In genomic region chr7:121279822-121280221, GRCh38 we compare ENCODE assay signal across 21 cellular contexts. TPM values are rescaled to one million over a fixed set of nuclear protein-coding genes. Genes with fewer than 3 reads are reported as not detected.
DNase-seq lines count a peak whose midpoint lies in the region; ATAC-seq, FAIRE-seq and TF ChIP-seq lines count a peak whose summit lies in the region.
"Had no signal": no experiment of that assay in that cellular context is flagged by ENCODE, and none has a peak within 500 bp of the region (broad histone marks: within the 10 kb centered on the region; RNA-seq: fewer than 3 reads in every experiment).

No MANE protein-coding gene starts in this region.

- H3K9me3 Mint-ChIP-seq in stimulated activated naive CD8-positive, alpha-beta T cell treated with anti-CD3 and anti-CD28 coated beads, Interleukin-15, Interleukin-2, amounts not matched to agents 100 ng/mL and 50 ng/mL, for 24 hours, result peaks cover 12% of the 10 kb centered on the region
- H3K9me3 Mint-ChIP-seq in stimulated activated naive CD8-positive, alpha-beta T cell treated with anti-CD3 and anti-CD28 coated beads, Interleukin-15, amount 100 ng/mL, for 72 hours, result peaks cover 16 to 21% of the 10 kb centered on the region in 2 donors
- H3K9me3 Mint-ChIP-seq in astrocyte (ENCODE audit: unreplicated experiment) (peaks cover 12% of the 10 kb centered on the region), memory B cell (peaks cover 3% of the 10 kb centered on the region)
- H3K9me3 Mint-ChIP-seq in stimulated activated naive B cell treated with anti-CD40 and anti-IgM and Interleukin-4, amounts not matched to agents 10 μg/mL and 1 μg/mL and 100 μg/mL, for 72 hours, result peaks cover 8 to 12% of the 10 kb centered on the region in 2 donors
- H3K9me3 Mint-ChIP-seq in activated CD4-positive, alpha-beta memory T cell treated with anti-CD3 and anti-CD28 coated beads, Interleukin-2, amount 10 ng/mL, durations not matched to agents 7 days and 5 days, result peaks cover 7% of the 10 kb centered on the region

- no peaks in the 10 kb centered on the region for H3K36me3 ChIP-seq in astrocyte (ENCODE audit: insufficient read depth, low read length)
- H3K36me3 ChIP-seq in left lung, result no peaks in the 10 kb centered on the region

- H4K20me1 ChIP-seq in astrocyte (ENCODE audit: insufficient read depth, low read length), result no peaks in the 10 kb centered on the region

- H3K9me3 ChIP-seq in astrocyte (ENCODE audit: insufficient read depth, low read depth, low read length) (peaks cover 3% of the 10 kb centered on the region), left lung (peaks cover 0 to 8% of the 10 kb centered on the region in 2 donors)
- H3K9me3 ChIP-seq: A549 had no signal

- no peaks in the 10 kb centered on the region for H3K27me3 ChIP-seq in astrocyte (ENCODE audit: insufficient read depth, low read length)
- no peaks in the 10 kb centered on the region for H3K27me3 ChIP-seq in left lung

- H3K4me2 ChIP-seq in astrocyte (ENCODE audit: low read length), result peak overlapping the region; percentile 82
- H3K4me2 ChIP-seq: A549 had no signal

- peaks cover 3% of the 10 kb centered on the region for H3K36me3 Mint-ChIP-seq in stimulated activated naive CD8-positive, alpha-beta T cell treated with anti-CD3 and anti-CD28 coated beads, Interleukin-15, Interleukin-2, amounts not matched to agents 100 ng/mL and 50 ng/mL, for 24 hours (ENCODE audit: low read depth)
- H3K36me3 Mint-ChIP-seq in astrocyte (ENCODE audit: low read depth, unreplicated experiment), result peaks cover 3% of the 10 kb centered on the region
- H3K36me3 Mint-ChIP-seq in memory B cell, result peaks cover 44% of the 10 kb centered on the region
- peaks cover 16 to 34% of the 10 kb centered on the region in 2 donors for H3K36me3 Mint-ChIP-seq in stimulated activated naive B cell treated with anti-CD40 and anti-IgM and Interleukin-4, amounts not matched to agents 10 μg/mL and 1 μg/mL and 100 μg/mL, for 72 hours
- no peaks in the 10 kb centered on the region for H3K36me3 Mint-ChIP-seq in activated CD4-positive, alpha-beta memory T cell treated with anti-CD3 and anti-CD28 coated beads, Interleukin-2, amount 10 ng/mL, durations not matched to agents 7 days and 5 days (ENCODE audit: low read depth)
- H3K36me3 Mint-ChIP-seq: CD14-positive monocyte had no signal

- H3K4me3 Mint-ChIP-seq in stimulated activated naive CD8-positive, alpha-beta T cell treated with anti-CD3 and anti-CD28 coated beads, Interleukin-15, Interleukin-2, amounts not matched to agents 100 ng/mL and 50 ng/mL, for 24 hours, result no peak overlapping the region
- no peak overlapping the region for H3K4me3 Mint-ChIP-seq in stimulated activated naive CD8-positive, alpha-beta T cell treated with anti-CD3 and anti-CD28 coated beads, Interleukin-15, amount 100 ng/mL, for 72 hours
- H3K4me3 Mint-ChIP-seq in astrocyte (ENCODE audit: unreplicated experiment) (no peak overlapping the region), memory B cell (no peak overlapping the region)
- H3K4me3 Mint-ChIP-seq in stimulated activated naive B cell treated with anti-CD40 and anti-IgM and Interleukin-4, amounts not matched to agents 10 μg/mL and 1 μg/mL and 100 μg/mL, for 72 hours, result peak overlapping the region; percentile 56 to 60
- H3K4me3 Mint-ChIP-seq in activated CD4-positive, alpha-beta memory T cell treated with anti-CD3 and anti-CD28 coated beads, Interleukin-2, amount 10 ng/mL, durations not matched to agents 7 days and 5 days, result no peak overlapping the region
- H3K4me3 Mint-ChIP-seq: CD14-positive monocyte had no signal

- peak overlapping the region; percentile 82 for H3K27ac Mint-ChIP-seq in stimulated activated naive CD8-positive, alpha-beta T cell treated with anti-CD3 and anti-CD28 coated beads, Interleukin-15, Interleukin-2, amounts not matched to agents 100 ng/mL and 50 ng/mL, for 24 hours
- no peak overlapping the region for H3K27ac Mint-ChIP-seq in stimulated activated naive CD8-positive, alpha-beta T cell treated with anti-CD3 and anti-CD28 coated beads, Interleukin-15, amount 100 ng/mL, for 72 hours
- H3K27ac Mint-ChIP-seq in astrocyte (ENCODE audit: unreplicated experiment), result peak overlapping the region; percentile 97
- H3K27ac Mint-ChIP-seq in memory B cell, result peak overlapping the region; percentile 16
- peak overlapping the region; percentile 82 for H3K27ac Mint-ChIP-seq in stimulated activated naive B cell treated with anti-CD40 and anti-IgM and Interleukin-4, amounts not matched to agents 10 μg/mL and 1 μg/mL and 100 μg/mL, for 72 hours
- no peak overlapping the region for H3K27ac Mint-ChIP-seq in activated CD4-positive, alpha-beta memory T cell treated with anti-CD3 and anti-CD28 coated beads, Interleukin-2, amount 10 ng/mL, durations not matched to agents 7 days and 5 days
- H3K27ac Mint-ChIP-seq: CD14-positive monocyte, IgD-negative memory B cell had no signal

- no peak overlapping the region for H2AFZ ChIP-seq in astrocyte (ENCODE audit: low read depth, low read length)

- POLR2A ChIA-PET in activated CD4-positive, alpha-beta memory T cell treated with anti-CD3 and anti-CD28 coated beads, Interleukin-2, amount 10 ng/mL, durations not matched to agents 7 days and 5 days (lab: Charles Lee), result interaction anchor here (1.6 kb wide), 1 partner anchor 251 kb away, joined by 6 read pairs; no protein-coding TSS in a partner anchor
- POLR2A ChIA-PET in HEK293T (lab: Yijun Ruan, JAX), result no interaction called here

- DNase-seq in stimulated activated naive CD8-positive, alpha-beta T cell treated with anti-CD3 and anti-CD28 coated beads, Interleukin-15, amount 100 ng/mL, for 72 hours, result no peak
- peak; percentile 47 for DNase-seq in astrocyte (ENCODE audit: low read depth)
- DNase-seq in memory B cell (ENCODE audit: low spot score in 2 of 2), result no peak
- no peak for DNase-seq in stimulated activated naive B cell treated with anti-CD40 and anti-IgM and Interleukin-4, amounts not matched to agents 10 μg/mL and 1 μg/mL and 100 μg/mL, for 72 hours
- no peak for DNase-seq in left lung
- no peak for DNase-seq in activated CD4-positive, alpha-beta memory T cell treated with anti-CD3 and anti-CD28 coated beads, Interleukin-2, amount 10 ng/mL, durations not matched to agents 7 days and 5 days
- DNase-seq in HEK293T (ENCODE audit: extremely low spot score), result no peak
- DNase-seq: COR-L47, DMS153, EL, HCEC 1CT, NCI-H1092, NCI-H1694, NCI-H2107, NCI-H226, NCI-H526 had no signal

- H3K27me3 Mint-ChIP-seq in stimulated activated naive CD8-positive, alpha-beta T cell treated with anti-CD3 and anti-CD28 coated beads, Interleukin-15, Interleukin-2, amounts not matched to agents 100 ng/mL and 50 ng/mL, for 24 hours, result peaks cover 26% of the 10 kb centered on the region
- peaks cover 24% of the 10 kb centered on the region for H3K27me3 Mint-ChIP-seq in stimulated activated naive CD8-positive, alpha-beta T cell treated with anti-CD3 and anti-CD28 coated beads, Interleukin-15, amount 100 ng/mL, for 72 hours
- H3K27me3 Mint-ChIP-seq in astrocyte (ENCODE audit: low read depth, unreplicated experiment), result no peaks in the 10 kb centered on the region
- no peaks in the 10 kb centered on the region for H3K27me3 Mint-ChIP-seq in memory B cell
- no peaks in the 10 kb centered on the region for H3K27me3 Mint-ChIP-seq in stimulated activated naive B cell treated with anti-CD40 and anti-IgM and Interleukin-4, amounts not matched to agents 10 μg/mL and 1 μg/mL and 100 μg/mL, for 72 hours
- peaks cover 36% of the 10 kb centered on the region for H3K27me3 Mint-ChIP-seq in activated CD4-positive, alpha-beta memory T cell treated with anti-CD3 and anti-CD28 coated beads, Interleukin-2, amount 10 ng/mL, durations not matched to agents 7 days and 5 days

- peaks cover 15% of the 10 kb centered on the region for H3K4me1 ChIP-seq in astrocyte (ENCODE audit: insufficient read depth, low read length)
- H3K4me1 ChIP-seq in left lung, result no peaks in the 10 kb centered on the region
- H3K4me1 ChIP-seq: A549 had no signal

- no peaks in the 10 kb centered on the region for H3K79me2 ChIP-seq in astrocyte (ENCODE audit: insufficient read depth, low read length)

- no peak for TF ChIP-seq CTCF in astrocyte (IDR thresholded peaks at IDR 0.05; ENCODE audit: insufficient read depth, low read depth, low read length)
- no peak for TF ChIP-seq CTCF in left lung (IDR thresholded peaks at IDR 0.05)

- CTCF ChIA-PET in activated CD4-positive, alpha-beta memory T cell treated with anti-CD3 and anti-CD28 coated beads, Interleukin-2, amount 10 ng/mL, durations not matched to agents 7 days and 5 days (lab: Charles Lee), result no interaction called here
- CTCF ChIA-PET in HEK293T (lab: Yijun Ruan, JAX), result no interaction called here

- intact Hi-C loops in left lung (cut with DNase I), result no loop called here

- FAIRE-seq in astrocyte (lab: Jason Lieb, UNC), result no peak
- FAIRE-seq: A549 had no signal

- no peak overlapping the region for H3K9ac ChIP-seq in astrocyte (ENCODE audit: low read length)

- H3K4me3 ChIP-seq in astrocyte (ENCODE audit: insufficient read depth, low read depth, low read length), result no peak overlapping the region
- H3K4me3 ChIP-seq in left lung, result no peak overlapping the region
- H3K4me3 ChIP-seq: A549 had no signal

- ATAC-seq in stimulated activated naive CD8-positive, alpha-beta T cell treated with anti-CD3 and anti-CD28 coated beads, Interleukin-15, amount 100 ng/mL, for 72 hours, result no peak
- ATAC-seq in memory B cell (ENCODE audit: low read depth), result no peak
- ATAC-seq in stimulated activated naive B cell treated with anti-CD40 and anti-IgM and Interleukin-4, amounts not matched to agents 10 μg/mL and 1 μg/mL and 100 μg/mL, for 72 hours (replicated peaks), result no peak
- ATAC-seq in left lung, result no peak
- ATAC-seq: A549 had no signal

- H3K27ac ChIP-seq in astrocyte (ENCODE audit: low read depth, low read length) (no peak overlapping the region), left lung (no peak overlapping the region)
- H3K27ac ChIP-seq: A549, RWPE1 had no signal

- peaks cover 32% of the 10 kb centered on the region for H3K4me1 Mint-ChIP-seq in stimulated activated naive CD8-positive, alpha-beta T cell treated with anti-CD3 and anti-CD28 coated beads, Interleukin-15, Interleukin-2, amounts not matched to agents 100 ng/mL and 50 ng/mL, for 24 hours (ENCODE audit: low read depth)
- peaks cover 24% of the 10 kb centered on the region for H3K4me1 Mint-ChIP-seq in stimulated activated naive CD8-positive, alpha-beta T cell treated with anti-CD3 and anti-CD28 coated beads, Interleukin-15, amount 100 ng/mL, for 72 hours
- H3K4me1 Mint-ChIP-seq in astrocyte (ENCODE audit: low read depth, unreplicated experiment), result peaks cover 28% of the 10 kb centered on the region
- H3K4me1 Mint-ChIP-seq in memory B cell, result peaks cover 27% of the 10 kb centered on the region
- peaks cover 29 to 46% of the 10 kb centered on the region in 2 donors for H3K4me1 Mint-ChIP-seq in stimulated activated naive B cell treated with anti-CD40 and anti-IgM and Interleukin-4, amounts not matched to agents 10 μg/mL and 1 μg/mL and 100 μg/mL, for 72 hours
- H3K4me1 Mint-ChIP-seq in activated CD4-positive, alpha-beta memory T cell treated with anti-CD3 and anti-CD28 coated beads, Interleukin-2, amount 10 ng/mL, durations not matched to agents 7 days and 5 days, result peaks cover 12% of the 10 kb centered on the region
- H3K4me1 Mint-ChIP-seq: CD14-positive monocyte had no signal

TF ChIP-seq in HEK293T, 16 proteins besides CTCF, POLR2A, EP300 and RAD21 (continues in another document):
- no peak for TF ChIP-seq HDGF (IDR thresholded peaks at IDR 0.05; ENCODE audit: borderline replicate concordance)

RNA-seq across cellular contexts. Expression of gene WNT16, which starts 49.0 kb away (rescaled TPM):
- total RNA-seq in astrocyte (0.07 TPM in 1 of 2 replicates, not detected in the other), left lung (not detected)
- not detected for total RNA-seq in activated CD4-positive, alpha-beta memory T cell treated with anti-CD3 and anti-CD28 coated beads, Interleukin-2, amount 10 ng/mL, durations not matched to agents 7 days and 5 days

Comparison
In these comparisons a context has a peak if more than half of its experiments do, and no peak if none do; other contexts are left out.
1. H3K27ac Mint-ChIP-seq: peak in stimulated activated naive CD8-positive, alpha-beta T cell treated with anti-CD3 and anti-CD28 coated beads, Interleukin-15, Interleukin-2, amounts not matched to agents 100 ng/mL and 50 ng/mL, for 24 hours (single experiment), astrocyte (single experiment), memory B cell (single experiment) and stimulated activated naive B cell treated with anti-CD40 and anti-IgM and Interleukin-4, amounts not matched to agents 10 μg/mL and 1 μg/mL and 100 μg/mL, for 72 hours (single experiment); none in stimulated activated naive CD8-positive, alpha-beta T cell treated with anti-CD3 and anti-CD28 coated beads, Interleukin-15, amount 100 ng/mL, for 72 hours (0 of 2) and activated CD4-positive, alpha-beta memory T cell treated with anti-CD3 and anti-CD28 coated beads, Interleukin-2, amount 10 ng/mL, durations not matched to agents 7 days and 5 days (single experiment).
2. H3K4me3 Mint-ChIP-seq: peak in stimulated activated naive B cell treated with anti-CD40 and anti-IgM and Interleukin-4, amounts not matched to agents 10 μg/mL and 1 μg/mL and 100 μg/mL, for 72 hours (2 of 2); none in stimulated activated naive CD8-positive, alpha-beta T cell treated with anti-CD3 and anti-CD28 coated beads, Interleukin-15, Interleukin-2, amounts not matched to agents 100 ng/mL and 50 ng/mL, for 24 hours (single experiment), stimulated activated naive CD8-positive, alpha-beta T cell treated with anti-CD3 and anti-CD28 coated beads, Interleukin-15, amount 100 ng/mL, for 72 hours (0 of 2), astrocyte (single experiment), memory B cell (single experiment) and activated CD4-positive, alpha-beta memory T cell treated with anti-CD3 and anti-CD28 coated beads, Interleukin-2, amount 10 ng/mL, durations not matched to agents 7 days and 5 days (single experiment).